16 cellular contexts compared by ENCODE assay signal in the genomic region with DNA sequence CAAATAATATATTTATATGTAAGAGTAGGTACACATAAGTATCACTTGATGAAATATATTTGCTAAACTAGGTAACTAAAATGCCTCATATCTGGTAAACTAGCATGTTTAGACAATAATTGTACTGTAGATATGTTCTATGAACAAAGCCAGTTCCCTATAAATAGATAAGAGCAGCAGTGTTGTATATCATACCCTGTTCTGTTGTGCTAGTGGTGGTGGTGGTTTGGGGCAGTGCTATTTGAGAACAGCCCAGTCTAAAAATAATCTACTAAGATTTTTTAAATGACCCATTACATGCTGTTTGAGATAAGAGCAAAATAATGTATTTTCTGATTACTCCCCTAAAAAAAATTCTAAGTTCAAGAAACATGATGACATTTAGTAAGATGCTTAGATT.
"Had no signal": no experiment of that assay in that cellular context is flagged by ENCODE, and none has a peak within 500 bp of the region (broad histone marks: within the 10 kb centered on the region; RNA-seq: fewer than 3 reads in every experiment).

No MANE protein-coding gene starts in this region.

- H3K79me2 ChIP-seq: hepatocyte, parathyroid adenoma had no signal

- H3K9me3 ChIP-seq: esophagus squamous epithelium, neutrophil, transverse colon, uterus had no signal

- H3K4me3 ChIP-seq: esophagus squamous epithelium, hepatocyte, transverse colon, uterus had no signal

- H3K4me2 ChIP-seq: hepatocyte had no signal

- H3K27me3 ChIP-seq: esophagus squamous epithelium, hepatocyte, neutrophil, transverse colon, uterus had no signal

- DNase-seq: activated CD4-positive, alpha-beta T cell treated with anti-CD3 and anti-CD28 coated beads, Interleukin-2, amount 10 ng/mL, durations not matched to agents 7 days and 5 days; activated CD8-positive, alpha-beta T cell treated with anti-CD3 and anti-CD28 coated beads, Interleukin-2, amount 10 ng/mL, durations not matched to agents 7 days and 5 days; activated naive CD4-positive, alpha-beta T cell treated with anti-CD3 and anti-CD28 coated beads for 36 hours; activated T-cell treated with anti-CD3 and anti-CD28 coated beads, Interleukin-2, amount 50 U/mL, for 24 hours; cerebellar nuclear complex; effector CD8-positive, alpha-beta T cell; esophagus squamous epithelium; naive B cell; stimulated activated naive CD8-positive, alpha-beta T cell treated with anti-CD3 and anti-CD28 coated beads, Interleukin-15, Interleukin-2, amounts not matched to agents 100 U/mL and 50 U/mL, for 24 hours; transverse colon; uterus had no signal

- H3K9ac ChIP-seq: parathyroid adenoma had no signal

- ATAC-seq: activated CD4-positive, CD25-positive, alpha-beta regulatory T cell treated with anti-CD3 and anti-CD28 coated beads, Interleukin-2, amount 50 U/mL, for 24 hours; activated CD8-positive, alpha-beta T cell treated with anti-CD3 and anti-CD28 coated beads, Interleukin-2, amount 10 ng/mL, durations not matched to agents 7 days and 5 days; left lobe of liver; stimulated activated naive CD8-positive, alpha-beta T cell treated with anti-CD3 and anti-CD28 coated beads, Interleukin-15, Interleukin-2, amounts not matched to agents 100 U/mL and 50 U/mL, for 24 hours had no signal

- H3K27ac ChIP-seq: esophagus squamous epithelium, hepatocyte, neutrophil, parathyroid adenoma, transverse colon, uterus had no signal

- H2AFZ ChIP-seq: hepatocyte, parathyroid adenoma had no signal

- H3K4me1 ChIP-seq: esophagus squamous epithelium, parathyroid adenoma, transverse colon, uterus had no signal

- H3K36me3 ChIP-seq: esophagus squamous epithelium, neutrophil, transverse colon, uterus had no signal
